In genomic region chr2:64637000-64637628, GRCh38 we compare ENCODE assay signal across 9 cellular contexts.
DNase-seq lines count a peak whose midpoint lies in the region; ATAC-seq and TF ChIP-seq lines count a peak whose summit lies in the region.
"Had no signal": no experiment of that assay in that cellular context is flagged by ENCODE, and none has a peak within 500 bp of the region (broad histone marks: within the 10 kb centered on the region; RNA-seq: fewer than 3 reads in every experiment).

No MANE protein-coding gene starts in this region.

- peak overlapping the region; percentile 96 for H3K4me2 ChIP-seq in SU-DHL-6 (ENCODE audit: low read depth, low read length, poor library complexity, severe bottlenecking)

- H3K27me3 ChIP-seq in SU-DHL-6 (ENCODE audit: low read length), result no peaks in the 10 kb centered on the region

- peak overlapping the region; percentile 95 for H3K27ac ChIP-seq in SU-DHL-6 (ENCODE audit: low read depth, low read length)
- peak overlapping the region in 19 of 21 experiments; percentile 4 to 79 (median 55) for H3K27ac ChIP-seq in skin epidermis
- H3K27ac ChIP-seq: 22Rv1 had no signal

- H3K4me3 ChIP-seq in SU-DHL-6 (ENCODE audit: insufficient read depth, low read length, poor library complexity, severe bottlenecking) (peak overlapping the region; percentile 4), skin epidermis (no peak overlapping the region)

- H3K9me3 ChIP-seq in SU-DHL-6 (ENCODE audit: insufficient read depth, low read length), result no peaks in the 10 kb centered on the region

- H3K9me2 ChIP-seq in SU-DHL-6 (replicated peaks; ENCODE audit: insufficient read depth, low read length), result no peaks in the 10 kb centered on the region

- peaks cover 47% of the 10 kb centered on the region for H3F3A ChIP-seq in SU-DHL-6 (ENCODE audit: insufficient read depth)

- peak overlapping the region; percentile 17 for H3K9ac ChIP-seq in SU-DHL-6 (ENCODE audit: low read length)

- TF ChIP-seq CTCF in SU-DHL-6 (IDR thresholded peaks at IDR 0.05; ENCODE audit: insufficient read depth, low read length, poor library complexity, severe bottlenecking), result no peak

- DNase-seq in SIG-M5 treated with dmso at 0.1 percent for 504 hours (lab: John Stamatoyannopoulos, UW; ENCODE audit: unreplicated experiment), result peak; percentile 62
- no peak for DNase-seq in SIG-M5 (lab: John Stamatoyannopoulos, UW)
- no peak for DNase-seq in epidermal melanocyte (ENCODE audit: insufficient read length, low spot score)
- no peak for DNase-seq in stimulated activated CD4-positive, alpha-beta T cell treated with anti-CD3 and anti-CD28 coated beads, Interleukin-4, amount 100 ng/mL, for 1 hour
- no peak for DNase-seq in DMS153 (lab: John Stamatoyannopoulos, UW)

- H3K79me2 ChIP-seq in SU-DHL-6 (ENCODE audit: insufficient read depth, low read length), result peaks cover 96% of the 10 kb centered on the region

- peak; percentile 47 for ATAC-seq in HG02884 (IDR thresholded peaks at IDR 0.05; ENCODE audit: unreplicated experiment)

- H2AFZ ChIP-seq in SU-DHL-6 (ENCODE audit: low read depth, low read length, severe bottlenecking), result no peak overlapping the region

- H4K20me1 ChIP-seq in SU-DHL-6 (ENCODE audit: low read depth, low read length), result peaks cover 3% of the 10 kb centered on the region; the same call in 1 of the 2 replicates

- H3K36me3 ChIP-seq in SU-DHL-6 (ENCODE audit: low read length), result peaks cover 19% of the 10 kb centered on the region
